Comparison of ENCODE assay signal across 9 cellular contexts in genomic region chr5:169647566-169647965, GRCh38. TPM values are rescaled to one million over a fixed set of nuclear protein-coding genes. Genes with fewer than 3 reads are reported as not detected.
DNase-seq lines count a peak whose midpoint lies in the region; ATAC-seq and TF ChIP-seq lines count a peak whose summit lies in the region.
"Had no signal": no experiment of that assay in that cellular context is flagged by ENCODE, and none has a peak within 500 bp of the region (broad histone marks: within the 10 kb centered on the region; RNA-seq: fewer than 3 reads in every experiment).

No MANE protein-coding gene starts in this region.

- intact Hi-C loops in PC-3 (cut with micrococcal nuclease) = no loop called here

- TF ChIP-seq EP300 in suprapubic skin (IDR thresholded peaks at IDR 0.05) = no peak

- H2AFZ ChIP-seq in KMS-11 (ENCODE audit: low read depth) (no peak overlapping the region), PC-3 (ENCODE audit: low read length) (no peak overlapping the region)

- H3K9ac ChIP-seq in KMS-11 (no peak overlapping the region), PC-3 (ENCODE audit: low read length) (no peak overlapping the region)

- H3K27ac ChIP-seq in KMS-11 (no peak overlapping the region; the same call in 1 of the 2 replicates), suprapubic skin (no peak overlapping the region), PC-3 (ENCODE audit: low read length) (no peak overlapping the region)

- TF ChIP-seq CTCF in KMS-11 (conservative IDR thresholded peaks at IDR 0.05; ENCODE audit: low read depth, low read length) (no peak), suprapubic skin (IDR thresholded peaks at IDR 0.05) (no peak), PC-3 (conservative IDR thresholded peaks at IDR 0.05; ENCODE audit: low read depth, low read length) (no peak)

- no peak for DNase-seq in effector memory CD8-positive, alpha-beta T cell
- DNase-seq in NCI-H1694 (lab: John Stamatoyannopoulos, UW) = no peak
- no peak for DNase-seq in NCI-H2196 treated with DMSO at 0.1 percent for 48 hours (lab: John Stamatoyannopoulos, UW; ENCODE audit: unreplicated experiment)
- no peak for DNase-seq in suprapubic skin (ENCODE audit: low spot score in 2 of 2)
- DNase-seq in PC-3 = no peak
- DNase-seq: NCI-H774 had no signal

- H3K9me3 Mint-ChIP-seq in effector memory CD8-positive, alpha-beta T cell = no peaks in the 10 kb centered on the region

- peak overlapping the region; percentile 13; the same call in 1 of the 2 replicates for H3K4me3 ChIP-seq in GM08714 (ENCODE audit: low read length)
- no peak overlapping the region for H3K4me3 ChIP-seq in KMS-11 (IDR thresholded peaks at IDR 0.05; ENCODE audit: insufficient read depth, low read depth, low read length)
- H3K4me3 ChIP-seq in suprapubic skin = no peak overlapping the region
- H3K4me3 ChIP-seq in PC-3 (ENCODE audit: low read length) = no peak overlapping the region

- peak overlapping the region; percentile 25; the same call in 1 of the 2 replicates for H3K4me2 ChIP-seq in KMS-11
- H3K4me2 ChIP-seq in PC-3 (ENCODE audit: low read length) = no peak overlapping the region

- peaks cover 85 to 86% of the 10 kb centered on the region in 2 donors for H3K4me1 Mint-ChIP-seq in effector memory CD8-positive, alpha-beta T cell (ENCODE audit: low read depth in 2 of 2)

- H3K79me2 ChIP-seq in KMS-11 (ENCODE audit: insufficient read depth, low read depth) (no peaks in the 10 kb centered on the region), PC-3 (ENCODE audit: low read length) (no peaks in the 10 kb centered on the region)

- H3K9me3 ChIP-seq in suprapubic skin (no peaks in the 10 kb centered on the region), PC-3 (ENCODE audit: low read length) (no peaks in the 10 kb centered on the region)

- H3K36me3 Mint-ChIP-seq in effector memory CD8-positive, alpha-beta T cell (ENCODE audit: insufficient read depth) = peaks cover 8% of the 10 kb centered on the region

- no peak for TF ChIP-seq POLR2A in suprapubic skin (IDR thresholded peaks at IDR 0.05)

- H4K20me1 ChIP-seq in KMS-11 (ENCODE audit: insufficient read depth) (no peaks in the 10 kb centered on the region), PC-3 (ENCODE audit: low read length) (no peaks in the 10 kb centered on the region)

- BruUV-seq in PC-3 (replicated peaks; lab: Mats Ljungman, UMichigan) = no TSS peak

- CTCF ChIA-PET in PC-3 (lab: Charles Lee) = no interaction called here

- H3K36me3 ChIP-seq in KMS-11 (ENCODE audit: insufficient read depth) (no peaks in the 10 kb centered on the region), suprapubic skin (no peaks in the 10 kb centered on the region), PC-3 (ENCODE audit: low read depth, low read length) (no peaks in the 10 kb centered on the region)

- H3K27me3 ChIP-seq in KMS-11 (ENCODE audit: insufficient read depth, low read depth) (no peaks in the 10 kb centered on the region), suprapubic skin (no peaks in the 10 kb centered on the region), PC-3 (ENCODE audit: low read length) (no peaks in the 10 kb centered on the region)

- peaks cover 3% of the 10 kb centered on the region for H3K4me1 ChIP-seq in KMS-11 (ENCODE audit: low read depth, poor library complexity, severe bottlenecking)
- peaks cover 3% of the 10 kb centered on the region for H3K4me1 ChIP-seq in suprapubic skin
- H3K4me1 ChIP-seq in PC-3 (ENCODE audit: insufficient read depth, low read length) = peaks cover 11% of the 10 kb centered on the region

- H3K27ac Mint-ChIP-seq in effector memory CD8-positive, alpha-beta T cell = peak overlapping the region; percentile 94 to 98

- H3K4me3 Mint-ChIP-seq in effector memory CD8-positive, alpha-beta T cell = peak overlapping the region; percentile 56 to 57

- POLR2A ChIA-PET in PC-3 (lab: Charles Lee; ENCODE audit: unreplicated experiment) = no interaction called here

- H3F3A ChIP-seq in PC-3 (ENCODE audit: low read length, unreplicated experiment) = no peaks in the 10 kb centered on the region

- no peaks in the 10 kb centered on the region for H3K27me3 Mint-ChIP-seq in effector memory CD8-positive, alpha-beta T cell

- H3K9me2 ChIP-seq in PC-3 (replicated peaks; ENCODE audit: low read length) = 0 out of 2 replicates have a peak, but pooled peaks cover 10% of the 10 kb centered on the region

- peak; percentile 40 for ATAC-seq in GM21528 (IDR thresholded peaks at IDR 0.05; ENCODE audit: low FRiP score, unreplicated experiment)
- ATAC-seq in effector memory CD8-positive, alpha-beta T cell (replicated peaks) = no peak
- ATAC-seq in PC-3 = no peak

- 0% methylated on average over 1 of the region's 1 CpG for WGBS in suprapubic skin

RNA-seq across cellular contexts. Expression of gene DOCK2, which starts 10.5 kb away (rescaled TPM):
- total RNA-seq in suprapubic skin (10 to 100 TPM in 1 of 4 donors, 1 to 10 TPM in 3; 2.3 to 11.2 (median 3.2) TPM), PC-3 (2014; rRNA removed) (0.26 and 0.58 TPM in 2 replicates)
